15 cellular contexts compared by ENCODE assay signal in genomic region chr12:111792155-111792876, GRCh38. TPM values are rescaled to one million over a fixed set of nuclear protein-coding genes. Genes with fewer than 3 reads are reported as not detected.
DNase-seq lines count a peak whose midpoint lies in the region; ATAC-seq and TF ChIP-seq lines count a peak whose summit lies in the region.
"Had no signal": no experiment of that assay in that cellular context is flagged by ENCODE, and none has a peak within 500 bp of the region (broad histone marks: within the 10 kb centered on the region; RNA-seq: fewer than 3 reads in every experiment).

No MANE protein-coding gene starts in this region.

- TF ChIP-seq CTCF in body of pancreas (IDR thresholded peaks at IDR 0.05), result no peak

- ATAC-seq in body of pancreas (no peak), left ventricle myocardium superior (peak; percentile 85), sciatic nerve (peak; percentile 75), GM18858 (IDR thresholded peaks at IDR 0.05; ENCODE audit: unreplicated experiment) (no peak), SK-N-SH treated with all-trans-retinoic acid at 6 μM for 48 hours (no peak)

- DNase-seq in EL (peak; percentile 29), body of pancreas (peak; percentile 27 to 83 (median 45)), left ventricle myocardium superior (peak; percentile 73), sciatic nerve (ENCODE audit: low spot score) (no peak), activated gamma-delta T cell treated with Interleukin-2 at 50 U/mL for 16 hours (no peak)
- DNase-seq in activated CD4-positive, alpha-beta T cell treated with anti-CD3 and anti-CD28 coated beads for 1 hour, result no peak
- DNase-seq: activated CD4-positive, CD25-positive, alpha-beta regulatory T cell treated with anti-CD3 and anti-CD28 coated beads, Interleukin-2, amount 50 U/mL, for 72 hours; activated gamma-delta T cell; naive B cell; NCI-H526; stimulated activated CD4-positive, alpha-beta T cell treated with anti-CD3 and anti-CD28 coated beads, Interleukin-15, amount 100 ng/mL, for 24 hours had no signal

- no peak for TF ChIP-seq POLR2A in body of pancreas (IDR thresholded peaks at IDR 0.05)

- WGBS in body of pancreas, 2 donors, result 74 to 85% methylated on average over 7 to 24 of the region's 27 CpGs

- H3K27ac ChIP-seq in body of pancreas, result peak overlapping the region in 1 of 4 donors; percentile 9
- H3K27ac ChIP-seq: BLaER1 treated with 17β-estradiol and CSF1 and Interleukin-3, amounts not matched to agents 10 nM and 100 nM; SJSA1 had no signal

- intact Hi-C loops in body of pancreas (cut with DNase I), result loop anchor here (5.0 kb wide), 1 partner anchor 45 kb away; no protein-coding TSS in a partner anchor
- intact Hi-C loops in left ventricle myocardium superior (cut with micrococcal nuclease), result no loop called here
- intact Hi-C loops in sciatic nerve (cut with DNase I), result no loop called here

- no peaks in the 10 kb centered on the region for H3K9me3 ChIP-seq in body of pancreas
- H3K9me3 ChIP-seq: BLaER1 treated with 17β-estradiol and CSF1 and Interleukin-3, amounts not matched to agents 10 nM and 100 nM; SJSA1 had no signal

- H3K36me3 ChIP-seq in body of pancreas (replicated peaks in 1 of 2; ENCODE audit: insufficient read depth in 1 of 2, low read depth in 2 of 2), result peaks cover 0 to 27% of the 10 kb centered on the region in 2 donors

- H3K4me3 ChIP-seq in body of pancreas, result no peak overlapping the region
- H3K4me3 ChIP-seq: BLaER1 treated with 17β-estradiol and CSF1 and Interleukin-3, amounts not matched to agents 10 nM and 100 nM; SJSA1 had no signal

- no peaks in the 10 kb centered on the region for H3K27me3 ChIP-seq in body of pancreas
- H3K27me3 ChIP-seq: BLaER1 treated with 17β-estradiol and CSF1 and Interleukin-3, amounts not matched to agents 10 nM and 100 nM; SJSA1 had no signal

- H3K4me1 ChIP-seq in body of pancreas, result peaks cover 16% of the 10 kb centered on the region
- H3K4me1 ChIP-seq: SJSA1 had no signal

TF ChIP-seq in SK-N-SH treated with all-trans-retinoic acid at 6 μM for 48 hours, 23 proteins besides CTCF, POLR2A, EP300 and RAD21:
- TF ChIP-seq ARNTL (CRISPR knock-in tag; IDR thresholded peaks at IDR 0.05; ENCODE audit: borderline replicate concordance, low read depth) (no peak), OSR1 (CRISPR knock-in tag; IDR thresholded peaks at IDR 0.05) (no peak), CSDC2 (CRISPR knock-in tag; IDR thresholded peaks at IDR 0.05) (no peak), CREB5 (CRISPR knock-in tag; IDR thresholded peaks at IDR 0.05; ENCODE audit: low read depth) (no peak), ISL1 (CRISPR knock-in tag; IDR thresholded peaks at IDR 0.05) (no peak), ESRRG (CRISPR knock-in tag; IDR thresholded peaks at IDR 0.05) (no peak), ZNF8 (CRISPR knock-in tag; IDR thresholded peaks at IDR 0.05) (no peak), TOX (CRISPR knock-in tag; IDR thresholded peaks at IDR 0.05; ENCODE audit: borderline replicate concordance) (no peak)

RNA-seq across cellular contexts. Expression of gene ALDH2, which starts 25.6 kb away (rescaled TPM):
- total RNA-seq in body of pancreas (10 to 100 TPM; 48.8 to 57.3 TPM), left ventricle myocardium superior (410 TPM), sciatic nerve (75.3 TPM)

RNA-seq across cellular contexts. Expression of gene MAPKAPK5, which starts 49.7 kb away (rescaled TPM):
- total RNA-seq in body of pancreas (10 to 100 TPM; 17.1 to 43.2 TPM), left ventricle myocardium superior (24.8 TPM), sciatic nerve (50.5 TPM)

Comparison
In these comparisons a context has a peak if more than half of its experiments do, and no peak if none do; other contexts are left out.
1. DNase-seq: peak in EL (single experiment), body of pancreas (4 of 4) and left ventricle myocardium superior (single experiment); none in sciatic nerve (single experiment), activated gamma-delta T cell treated with Interleukin-2 at 50 U/mL for 16 hours (single experiment) and activated CD4-positive, alpha-beta T cell treated with anti-CD3 and anti-CD28 coated beads for 1 hour (single experiment).
2. ATAC-seq: peak in left ventricle myocardium superior (single experiment) and sciatic nerve (single experiment); none in body of pancreas (single experiment), GM18858 (single experiment) and SK-N-SH treated with all-trans-retinoic acid at 6 μM for 48 hours (single experiment).